1 cellular context compared by ENCODE assay signal in genomic region chr1:229342305-229342901, GRCh38.
TF ChIP-seq lines count a peak whose summit lies in the region.

No MANE protein-coding gene starts in this region.

TF ChIP-seq in WTC11, 78 proteins besides CTCF, POLR2A, EP300 and RAD21 (continued from another document and continues in another):
- TF ChIP-seq, protein P1, sequence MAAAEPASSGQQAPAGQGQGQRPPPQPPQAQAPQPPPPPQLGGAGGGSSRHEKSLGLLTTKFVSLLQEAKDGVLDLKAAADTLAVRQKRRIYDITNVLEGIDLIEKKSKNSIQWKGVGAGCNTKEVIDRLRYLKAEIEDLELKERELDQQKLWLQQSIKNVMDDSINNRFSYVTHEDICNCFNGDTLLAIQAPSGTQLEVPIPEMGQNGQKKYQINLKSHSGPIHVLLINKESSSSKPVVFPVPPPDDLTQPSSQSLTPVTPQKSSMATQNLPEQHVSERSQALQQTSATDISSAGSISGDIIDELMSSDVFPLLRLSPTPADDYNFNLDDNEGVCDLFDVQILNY (CRISPR knock-in tag; IDR thresholded peaks at IDR 0.05) = 0 out of 2 replicates have a peak, but pooled peaks have one; percentile 27
- no peak for TF ChIP-seq MXD4 (CRISPR knock-in tag; IDR thresholded peaks at IDR 0.05; ENCODE audit: borderline replicate concordance)
- TF ChIP-seq TCF7 (CRISPR knock-in tag; IDR thresholded peaks at IDR 0.05; ENCODE audit: low read depth) = no peak
- no peak for TF ChIP-seq ATF3 (CRISPR knock-in tag; conservative IDR thresholded peaks at IDR 0.05)
- TF ChIP-seq, protein P2, sequence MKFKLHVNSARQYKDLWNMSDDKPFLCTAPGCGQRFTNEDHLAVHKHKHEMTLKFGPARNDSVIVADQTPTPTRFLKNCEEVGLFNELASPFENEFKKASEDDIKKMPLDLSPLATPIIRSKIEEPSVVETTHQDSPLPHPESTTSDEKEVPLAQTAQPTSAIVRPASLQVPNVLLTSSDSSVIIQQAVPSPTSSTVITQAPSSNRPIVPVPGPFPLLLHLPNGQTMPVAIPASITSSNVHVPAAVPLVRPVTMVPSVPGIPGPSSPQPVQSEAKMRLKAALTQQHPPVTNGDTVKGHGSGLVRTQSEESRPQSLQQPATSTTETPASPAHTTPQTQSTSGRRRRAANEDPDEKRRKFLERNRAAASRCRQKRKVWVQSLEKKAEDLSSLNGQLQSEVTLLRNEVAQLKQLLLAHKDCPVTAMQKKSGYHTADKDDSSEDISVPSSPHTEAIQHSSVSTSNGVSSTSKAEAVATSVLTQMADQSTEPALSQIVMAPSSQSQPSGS (CRISPR knock-in tag; IDR thresholded peaks at IDR 0.05; ENCODE audit: borderline replicate concordance, low read depth) = no peak
- TF ChIP-seq, protein P3, sequence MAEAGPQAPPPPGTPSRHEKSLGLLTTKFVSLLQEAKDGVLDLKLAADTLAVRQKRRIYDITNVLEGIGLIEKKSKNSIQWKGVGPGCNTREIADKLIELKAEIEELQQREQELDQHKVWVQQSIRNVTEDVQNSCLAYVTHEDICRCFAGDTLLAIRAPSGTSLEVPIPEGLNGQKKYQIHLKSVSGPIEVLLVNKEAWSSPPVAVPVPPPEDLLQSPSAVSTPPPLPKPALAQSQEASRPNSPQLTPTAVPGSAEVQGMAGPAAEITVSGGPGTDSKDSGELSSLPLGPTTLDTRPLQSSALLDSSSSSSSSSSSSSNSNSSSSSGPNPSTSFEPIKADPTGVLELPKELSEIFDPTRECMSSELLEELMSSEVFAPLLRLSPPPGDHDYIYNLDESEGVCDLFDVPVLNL (CRISPR knock-in tag; IDR thresholded peaks at IDR 0.05; ENCODE audit: borderline replicate concordance, low read depth) = no peak
- TF ChIP-seq, protein P4, sequence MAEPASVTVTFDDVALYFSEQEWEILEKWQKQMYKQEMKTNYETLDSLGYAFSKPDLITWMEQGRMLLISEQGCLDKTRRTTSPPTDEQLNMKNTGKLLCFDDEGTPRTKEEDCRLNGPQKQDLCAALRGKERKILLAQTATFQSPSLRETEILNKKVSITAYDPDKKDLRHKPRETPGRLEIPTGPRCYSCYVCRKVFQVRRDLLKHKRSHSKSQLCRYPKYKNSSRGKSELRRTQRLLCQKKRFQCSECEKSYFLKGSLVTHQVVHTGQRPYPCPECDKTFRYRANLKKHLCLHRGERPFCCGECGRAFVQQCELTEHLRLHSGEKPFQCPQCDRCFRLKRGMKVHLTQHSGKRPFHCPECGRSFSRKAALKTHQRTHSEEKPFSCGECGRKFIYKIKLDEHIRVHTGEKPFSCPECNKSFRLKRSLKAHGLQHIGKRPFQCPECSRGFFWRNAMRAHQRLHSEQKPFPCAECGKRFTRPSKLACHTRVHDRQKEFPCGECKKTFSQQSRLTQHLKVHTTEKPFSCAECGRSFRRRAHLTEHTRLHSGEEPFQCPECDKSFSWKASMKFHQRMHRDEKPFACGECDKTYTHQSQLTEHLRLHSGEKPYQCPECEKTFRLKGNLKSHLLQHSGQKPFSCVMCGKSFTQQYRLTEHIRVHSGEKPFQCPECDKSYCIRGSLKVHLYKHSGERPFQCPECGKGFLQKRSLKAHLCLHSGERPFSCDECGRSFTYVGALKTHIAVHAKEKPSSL (CRISPR knock-in tag; conservative IDR thresholded peaks at IDR 0.05) = no peak
- no peak for TF ChIP-seq ZNF281 (CRISPR knock-in tag; IDR thresholded peaks at IDR 0.05)
- no peak for TF ChIP-seq OVOL2 (CRISPR knock-in tag; IDR thresholded peaks at IDR 0.05; ENCODE audit: borderline replicate concordance)
- no peak for TF ChIP-seq GRHL2 (CRISPR knock-in tag; IDR thresholded peaks at IDR 0.05; ENCODE audit: insufficient replicate concordance, severe bottlenecking)
- TF ChIP-seq HMGXB4 (CRISPR knock-in tag; IDR thresholded peaks at IDR 0.05) = peak; percentile 69
- TF ChIP-seq JAZF1 (CRISPR knock-in tag; IDR thresholded peaks at IDR 0.05) = no peak
- TF ChIP-seq ZNF532 (CRISPR knock-in tag; IDR thresholded peaks at IDR 0.05; ENCODE audit: borderline replicate concordance) = no peak
- TF ChIP-seq KAT7 (CRISPR knock-in tag; IDR thresholded peaks at IDR 0.05; ENCODE audit: borderline replicate concordance) = no peak
- TF ChIP-seq IRF2 (CRISPR knock-in tag; IDR thresholded peaks at IDR 0.05; ENCODE audit: borderline replicate concordance, low read depth) = no peak
- peak; percentile 35 for TF ChIP-seq FOXK1 (CRISPR knock-in tag; IDR thresholded peaks at IDR 0.05)
- no peak for TF ChIP-seq PRRX2 (CRISPR knock-in tag; IDR thresholded peaks at IDR 0.05)
- no peak for TF ChIP-seq SMAD4 (CRISPR knock-in tag; IDR thresholded peaks at IDR 0.05)
- no peak for TF ChIP-seq FOXJ3 (CRISPR knock-in tag; IDR thresholded peaks at IDR 0.05; ENCODE audit: borderline replicate concordance)
- no peak for TF ChIP-seq NFE2L1 (CRISPR knock-in tag; IDR thresholded peaks at IDR 0.05)
- no peak for TF ChIP-seq NFATC4 (CRISPR knock-in tag; IDR thresholded peaks at IDR 0.05)
- TF ChIP-seq ESRRA (CRISPR knock-in tag; IDR thresholded peaks at IDR 0.05; ENCODE audit: borderline replicate concordance) = no peak
- no peak for TF ChIP-seq NFYB (CRISPR knock-in tag; conservative IDR thresholded peaks at IDR 0.05; ENCODE audit: low read depth)
- no peak for TF ChIP-seq E2F1 (CRISPR knock-in tag; IDR thresholded peaks at IDR 0.05)
- no peak for TF ChIP-seq NR2C2 (CRISPR knock-in tag; IDR thresholded peaks at IDR 0.05)
- no peak for TF ChIP-seq PREB (CRISPR knock-in tag; IDR thresholded peaks at IDR 0.05; ENCODE audit: borderline replicate concordance)
- TF ChIP-seq TP53 (CRISPR knock-in tag; IDR thresholded peaks at IDR 0.05) = no peak
- TF ChIP-seq PRDM15 (CRISPR knock-in tag; IDR thresholded peaks at IDR 0.05) = no peak
- no peak for TF ChIP-seq ZNF263 (CRISPR knock-in tag; IDR thresholded peaks at IDR 0.05; ENCODE audit: low read depth)
- TF ChIP-seq ZNF317 (CRISPR knock-in tag; IDR thresholded peaks at IDR 0.05; ENCODE audit: borderline replicate concordance, low read depth) = no peak
- no peak for TF ChIP-seq CBFB (CRISPR knock-in tag; IDR thresholded peaks at IDR 0.05; ENCODE audit: low read depth)
- no peak for TF ChIP-seq ZNF219 (CRISPR knock-in tag; IDR thresholded peaks at IDR 0.05; ENCODE audit: borderline replicate concordance)
- no peak for TF ChIP-seq HMGA2 (CRISPR knock-in tag; IDR thresholded peaks at IDR 0.05)
- no peak for TF ChIP-seq ZBTB21 (CRISPR knock-in tag; IDR thresholded peaks at IDR 0.05; ENCODE audit: borderline replicate concordance)
- TF ChIP-seq SP1 (CRISPR knock-in tag; conservative IDR thresholded peaks at IDR 0.05) = peak; percentile 75; the same call in 1 of the 2 replicates
- TF ChIP-seq ZNF232 (CRISPR knock-in tag; IDR thresholded peaks at IDR 0.05) = no peak
